10 cellular contexts compared by ENCODE assay signal in the genomic region with DNA sequence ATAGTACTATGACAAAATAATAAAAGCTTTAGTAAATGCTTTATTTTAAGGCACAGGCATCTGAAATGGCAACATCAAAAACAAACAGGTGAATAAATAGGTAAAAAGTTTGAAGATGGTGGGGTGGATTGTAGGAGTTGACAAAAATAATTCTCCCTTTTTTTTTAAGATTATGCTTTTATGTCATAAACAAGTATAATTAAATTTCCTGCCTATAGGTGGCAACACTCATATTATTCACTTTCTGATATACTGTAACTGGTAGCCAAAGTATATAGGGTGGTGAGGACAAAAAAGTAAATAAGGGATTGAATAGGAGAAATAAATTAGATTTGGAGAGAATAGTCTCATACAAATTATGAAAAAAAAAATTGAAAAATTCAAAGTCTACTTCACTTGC.
DNase-seq lines count a peak whose midpoint lies in the region; ATAC-seq and TF ChIP-seq lines count a peak whose summit lies in the region.
"Had no signal": no experiment of that assay in that cellular context is flagged by ENCODE, and none has a peak within 500 bp of the region (broad histone marks: within the 10 kb centered on the region; RNA-seq: fewer than 3 reads in every experiment).

No MANE protein-coding gene starts in this region.

- no peak overlapping the region for H3K4me3 Mint-ChIP-seq in activated CD8-positive, alpha-beta T cell treated with anti-CD3 and anti-CD28 coated beads for 36 hours
- H3K4me3 Mint-ChIP-seq in activated CD8-positive, alpha-beta T cell treated with anti-CD3 and anti-CD28 coated beads, Interleukin-2, amount 10 ng/mL, durations not matched to agents 7 days and 5 days, result no peak overlapping the region
- no peak overlapping the region for H3K4me3 Mint-ChIP-seq in Calu3 (ENCODE audit: low read depth, unreplicated experiment)

- no peak overlapping the region for H3K4me3 ChIP-seq in cardiac fibroblast (replicated peaks in 1 of 2; ENCODE audit: low read depth in 2 of 2, low read length in 2 of 2)
- H3K4me3 ChIP-seq in retinal pigment epithelial cell (ENCODE audit: low read length), result no peak overlapping the region
- H3K4me3 ChIP-seq: tibial artery had no signal

- H3K9me3 Mint-ChIP-seq in activated CD8-positive, alpha-beta T cell treated with anti-CD3 and anti-CD28 coated beads for 36 hours, result no peaks in the 10 kb centered on the region
- H3K9me3 Mint-ChIP-seq in activated CD8-positive, alpha-beta T cell treated with anti-CD3 and anti-CD28 coated beads, Interleukin-2, amount 10 ng/mL, durations not matched to agents 7 days and 5 days (ENCODE audit: insufficient read depth), result no peaks in the 10 kb centered on the region
- no peaks in the 10 kb centered on the region for H3K9me3 Mint-ChIP-seq in Calu3 (ENCODE audit: low read depth, unreplicated experiment)

- no peak for ATAC-seq in activated CD8-positive, alpha-beta T cell treated with anti-CD3 and anti-CD28 coated beads for 36 hours
- ATAC-seq in activated CD8-positive, alpha-beta T cell treated with anti-CD3 and anti-CD28 coated beads, Interleukin-2, amount 10 ng/mL, durations not matched to agents 7 days and 5 days, result no peak

- no peak for DNase-seq in activated CD8-positive, alpha-beta T cell treated with anti-CD3 and anti-CD28 coated beads for 36 hours
- DNase-seq in activated CD8-positive, alpha-beta T cell treated with anti-CD3 and anti-CD28 coated beads, Interleukin-2, amount 10 ng/mL, durations not matched to agents 7 days and 5 days, result no peak
- DNase-seq in MV-4-11 (lab: John Stamatoyannopoulos, UW) (peak; percentile 25), cardiac fibroblast (ENCODE audit: low read depth in 2 of 2) (peak; percentile 33 to 37), retinal pigment epithelial cell (ENCODE audit: low read depth) (no peak), GDM1 (lab: John Stamatoyannopoulos, UW) (no peak), Calu3 (no peak)
- DNase-seq in activated CD4-positive, alpha-beta T cell treated with anti-CD3 and anti-CD28 coated beads for 4 hours, result no peak
- DNase-seq: amniotic stem cell, tibial artery had no signal

- intact Hi-C loops in activated CD8-positive, alpha-beta T cell treated with anti-CD3 and anti-CD28 coated beads for 36 hours (cut with micrococcal nuclease), result loop anchor here (10.0 kb wide), 1 partner anchor 651 kb away; no protein-coding TSS in a partner anchor
- intact Hi-C loops in Calu3 (cut with micrococcal nuclease; ENCODE audit: unreplicated experiment), result loop anchor here (2.0 kb wide), 1 partner anchor 235 kb away; no protein-coding TSS in a partner anchor

- CTCF ChIA-PET in activated CD8-positive, alpha-beta T cell treated with anti-CD3 and anti-CD28 coated beads for 36 hours (lab: Charles Lee), result no interaction called here
- CTCF ChIA-PET in activated CD8-positive, alpha-beta T cell treated with anti-CD3 and anti-CD28 coated beads, Interleukin-2, amount 10 ng/mL, durations not matched to agents 7 days and 5 days (lab: Charles Lee), result interaction anchor here (1.4 kb wide), 1 partner anchor 652 kb away, joined by 3 read pairs; no protein-coding TSS in a partner anchor
- CTCF ChIA-PET in Calu3 (lab: Charles Lee), result no interaction called here

- no peaks in the 10 kb centered on the region for H3K4me1 Mint-ChIP-seq in activated CD8-positive, alpha-beta T cell treated with anti-CD3 and anti-CD28 coated beads for 36 hours (ENCODE audit: low read depth)
- no peaks in the 10 kb centered on the region for H3K4me1 Mint-ChIP-seq in activated CD8-positive, alpha-beta T cell treated with anti-CD3 and anti-CD28 coated beads, Interleukin-2, amount 10 ng/mL, durations not matched to agents 7 days and 5 days (ENCODE audit: low read depth)
- H3K4me1 Mint-ChIP-seq in Calu3 (ENCODE audit: low read depth, unreplicated experiment), result no peaks in the 10 kb centered on the region

- POLR2A ChIA-PET in activated CD8-positive, alpha-beta T cell treated with anti-CD3 and anti-CD28 coated beads for 36 hours (lab: Charles Lee), result no interaction called here
- POLR2A ChIA-PET in activated CD8-positive, alpha-beta T cell treated with anti-CD3 and anti-CD28 coated beads, Interleukin-2, amount 10 ng/mL, durations not matched to agents 7 days and 5 days (lab: Charles Lee), result no interaction called here

- no peaks in the 10 kb centered on the region for H3K36me3 Mint-ChIP-seq in activated CD8-positive, alpha-beta T cell treated with anti-CD3 and anti-CD28 coated beads for 36 hours (ENCODE audit: low read depth)
- no peaks in the 10 kb centered on the region for H3K36me3 Mint-ChIP-seq in activated CD8-positive, alpha-beta T cell treated with anti-CD3 and anti-CD28 coated beads, Interleukin-2, amount 10 ng/mL, durations not matched to agents 7 days and 5 days (ENCODE audit: low read depth)
- H3K36me3 Mint-ChIP-seq in Calu3 (ENCODE audit: insufficient read depth, unreplicated experiment), result no peaks in the 10 kb centered on the region

- H3K27ac Mint-ChIP-seq in activated CD8-positive, alpha-beta T cell treated with anti-CD3 and anti-CD28 coated beads for 36 hours, result no peak overlapping the region
- no peak overlapping the region for H3K27ac Mint-ChIP-seq in activated CD8-positive, alpha-beta T cell treated with anti-CD3 and anti-CD28 coated beads, Interleukin-2, amount 10 ng/mL, durations not matched to agents 7 days and 5 days
- H3K27ac Mint-ChIP-seq in Calu3 (ENCODE audit: unreplicated experiment), result no peak overlapping the region

- peak; percentile 40 for TF ChIP-seq CTCF in activated CD8-positive, alpha-beta T cell treated with anti-CD3 and anti-CD28 coated beads for 36 hours (IDR thresholded peaks at IDR 0.05)
- TF ChIP-seq CTCF in cardiac fibroblast (IDR thresholded peaks at IDR 0.05; ENCODE audit: low read depth, low read length) (peak; percentile 27), retinal pigment epithelial cell (conservative IDR thresholded peaks at IDR 0.05; ENCODE audit: low read depth, low read length) (peak; percentile 34), Calu3 (IDR thresholded peaks at IDR 0.05; ENCODE audit: unreplicated experiment) (no peak)

- no TSS peak for BruUV-seq in Calu3 (replicated peaks; lab: Mats Ljungman, UMichigan)

- H3K27me3 Mint-ChIP-seq in activated CD8-positive, alpha-beta T cell treated with anti-CD3 and anti-CD28 coated beads for 36 hours, result no peaks in the 10 kb centered on the region
- no peaks in the 10 kb centered on the region for H3K27me3 Mint-ChIP-seq in activated CD8-positive, alpha-beta T cell treated with anti-CD3 and anti-CD28 coated beads, Interleukin-2, amount 10 ng/mL, durations not matched to agents 7 days and 5 days (ENCODE audit: low read depth)
- H3K27me3 Mint-ChIP-seq in Calu3 (ENCODE audit: unreplicated experiment), result no peaks in the 10 kb centered on the region

Comparison
In these comparisons a context has a peak if more than half of its experiments do, and no peak if none do; other contexts are left out.
1. DNase-seq: peak in MV-4-11 (single experiment) and cardiac fibroblast (2 of 2); none in activated CD8-positive, alpha-beta T cell treated with anti-CD3 and anti-CD28 coated beads for 36 hours (single experiment), activated CD8-positive, alpha-beta T cell treated with anti-CD3 and anti-CD28 coated beads, Interleukin-2, amount 10 ng/mL, durations not matched to agents 7 days and 5 days (single experiment), retinal pigment epithelial cell (single experiment), activated CD4-positive, alpha-beta T cell treated with anti-CD3 and anti-CD28 coated beads for 4 hours (0 of 2), GDM1 (single experiment) and Calu3 (single experiment).